ENCODE assay signal across 1 cellular context in the genomic region with DNA sequence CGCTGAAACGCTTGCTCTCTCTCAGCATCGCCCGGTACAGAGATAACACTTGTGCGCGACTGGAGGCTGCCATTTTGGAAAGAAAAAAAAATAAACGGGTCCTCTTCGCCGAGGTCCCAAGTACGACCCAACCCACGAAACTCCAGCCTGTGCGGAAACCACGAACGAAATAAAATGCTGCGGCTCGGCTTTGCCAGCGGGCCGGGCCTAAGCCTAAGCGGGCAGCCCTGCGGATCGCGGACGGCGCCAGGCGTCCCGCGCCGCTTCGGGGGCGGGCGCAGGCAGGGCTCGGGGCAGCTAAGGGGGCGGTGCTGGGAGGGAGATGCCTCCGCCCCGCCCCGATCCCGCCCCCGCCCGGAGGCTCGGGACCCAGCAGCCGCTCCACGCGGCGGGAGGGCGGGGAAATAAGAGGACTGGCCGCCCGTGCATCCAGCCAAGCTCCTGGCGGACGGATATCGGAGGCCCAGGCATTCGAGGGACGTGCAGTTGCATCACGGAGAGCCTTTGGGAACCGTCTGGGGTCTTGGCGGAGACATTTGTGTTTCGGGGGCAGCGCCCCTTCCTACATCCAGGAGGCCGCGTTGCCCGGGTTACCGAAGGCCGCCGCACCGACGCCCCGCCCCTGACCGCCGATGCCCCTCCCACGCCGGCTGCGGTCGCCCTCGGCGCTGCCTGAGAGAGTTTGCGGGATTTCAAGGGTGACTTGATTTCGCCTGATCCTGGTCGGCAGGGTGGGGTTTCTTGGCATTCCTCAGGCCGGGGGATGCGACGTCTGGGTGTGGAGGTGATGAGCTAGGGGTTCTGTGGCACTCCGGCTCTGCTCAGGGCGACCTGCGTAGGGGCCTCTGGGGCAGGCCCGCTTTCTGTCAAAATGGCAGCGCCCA.
A peak's percentile ranks its signal among the peaks of the same experiment; 100 is the strongest.
TF ChIP-seq lines count a peak whose summit lies in the region.

A gene (plus strand): TSS at position 853 of the 884 bp plus-strand sequence.
A gene (minus strand): TSS at position 290 of the 884 bp plus-strand sequence. CDS start 217 bp downstream, at position 73.

TF ChIP-seq in HEK293, 187 proteins besides CTCF, POLR2A, EP300 and RAD21 (continued from another document and continues in another):
- peak; percentile 95 for TF ChIP-seq ZNF777 (tag by site-specific recombination; IDR thresholded peaks at IDR 0.05; ENCODE audit: borderline replicate concordance)
- peak; percentile 79; the same call in 1 of the 2 replicates for TF ChIP-seq ZNF561 (tag by site-specific recombination; IDR thresholded peaks at IDR 0.05; ENCODE audit: borderline replicate concordance)
- TF ChIP-seq ZFHX2 (tag by site-specific recombination; conservative IDR thresholded peaks at IDR 0.05) = peak; percentile 77
- TF ChIP-seq ZBTB1 (tag by site-specific recombination; IDR thresholded peaks at IDR 0.05) = no peak
- TF ChIP-seq GLIS2 (tag by site-specific recombination; IDR thresholded peaks at IDR 0.05) = peak; percentile 88
- TF ChIP-seq ZNF785 (tag by site-specific recombination; IDR thresholded peaks at IDR 0.05) = 0 out of 2 replicates have a peak, but pooled peaks have one; percentile 31
- peak; percentile 92 for TF ChIP-seq KLF9 (tag by site-specific recombination; IDR thresholded peaks at IDR 0.05; ENCODE audit: low read depth)
- peak; percentile 50 for TF ChIP-seq ZNF610 (tag by site-specific recombination; IDR thresholded peaks at IDR 0.05; ENCODE audit: borderline replicate concordance)
- TF ChIP-seq, protein P1, sequence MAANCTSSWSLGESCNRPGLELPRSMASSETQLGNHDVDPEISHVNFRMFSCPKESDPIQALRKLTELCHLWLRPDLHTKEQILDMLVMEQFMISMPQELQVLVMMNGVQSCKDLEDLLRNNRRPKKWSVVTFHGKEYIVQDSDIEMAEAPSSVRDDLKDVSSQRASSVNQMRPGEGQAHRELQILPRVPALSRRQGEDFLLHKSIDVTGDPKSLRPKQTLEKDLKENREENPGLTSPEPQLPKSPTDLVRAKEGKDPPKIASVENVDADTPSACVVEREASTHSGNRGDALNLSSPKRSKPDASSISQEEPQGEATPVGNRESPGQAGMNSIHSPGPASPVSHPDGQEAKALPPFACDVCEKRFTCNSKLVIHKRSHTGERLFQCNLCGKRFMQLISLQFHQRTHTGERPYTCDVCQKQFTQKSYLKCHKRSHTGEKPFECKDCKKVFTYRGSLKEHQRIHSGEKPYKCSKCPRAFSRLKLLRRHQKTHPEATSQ (tag by site-specific recombination; IDR thresholded peaks at IDR 0.05) = no peak
- TF ChIP-seq MYNN (tag by site-specific recombination; IDR thresholded peaks at IDR 0.05; ENCODE audit: borderline replicate concordance) = peak; percentile 66; the same call in 1 of the 2 replicates
- TF ChIP-seq SP3 (tag by site-specific recombination; IDR thresholded peaks at IDR 0.05) = peak; percentile 95
- TF ChIP-seq, protein P2, sequence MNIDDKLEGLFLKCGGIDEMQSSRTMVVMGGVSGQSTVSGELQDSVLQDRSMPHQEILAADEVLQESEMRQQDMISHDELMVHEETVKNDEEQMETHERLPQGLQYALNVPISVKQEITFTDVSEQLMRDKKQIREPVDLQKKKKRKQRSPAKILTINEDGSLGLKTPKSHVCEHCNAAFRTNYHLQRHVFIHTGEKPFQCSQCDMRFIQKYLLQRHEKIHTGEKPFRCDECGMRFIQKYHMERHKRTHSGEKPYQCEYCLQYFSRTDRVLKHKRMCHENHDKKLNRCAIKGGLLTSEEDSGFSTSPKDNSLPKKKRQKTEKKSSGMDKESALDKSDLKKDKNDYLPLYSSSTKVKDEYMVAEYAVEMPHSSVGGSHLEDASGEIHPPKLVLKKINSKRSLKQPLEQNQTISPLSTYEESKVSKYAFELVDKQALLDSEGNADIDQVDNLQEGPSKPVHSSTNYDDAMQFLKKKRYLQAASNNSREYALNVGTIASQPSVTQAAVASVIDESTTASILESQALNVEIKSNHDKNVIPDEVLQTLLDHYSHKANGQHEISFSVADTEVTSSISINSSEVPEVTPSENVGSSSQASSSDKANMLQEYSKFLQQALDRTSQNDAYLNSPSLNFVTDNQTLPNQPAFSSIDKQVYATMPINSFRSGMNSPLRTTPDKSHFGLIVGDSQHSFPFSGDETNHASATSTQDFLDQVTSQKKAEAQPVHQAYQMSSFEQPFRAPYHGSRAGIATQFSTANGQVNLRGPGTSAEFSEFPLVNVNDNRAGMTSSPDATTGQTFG (tag by site-specific recombination; IDR thresholded peaks at IDR 0.05; ENCODE audit: borderline replicate concordance) = 0 out of 2 replicates have a peak, but pooled peaks have one; percentile 63
- TF ChIP-seq ZNF2 (tag by site-specific recombination; IDR thresholded peaks at IDR 0.05) = peak; percentile 76; the same call in 1 of the 2 replicates
- TF ChIP-seq ZNF138 (tag by site-specific recombination; IDR thresholded peaks at IDR 0.05; ENCODE audit: borderline replicate concordance) = no peak
- no peak for TF ChIP-seq ZNF747 (tag by site-specific recombination; IDR thresholded peaks at IDR 0.05)
- TF ChIP-seq, protein P3, sequence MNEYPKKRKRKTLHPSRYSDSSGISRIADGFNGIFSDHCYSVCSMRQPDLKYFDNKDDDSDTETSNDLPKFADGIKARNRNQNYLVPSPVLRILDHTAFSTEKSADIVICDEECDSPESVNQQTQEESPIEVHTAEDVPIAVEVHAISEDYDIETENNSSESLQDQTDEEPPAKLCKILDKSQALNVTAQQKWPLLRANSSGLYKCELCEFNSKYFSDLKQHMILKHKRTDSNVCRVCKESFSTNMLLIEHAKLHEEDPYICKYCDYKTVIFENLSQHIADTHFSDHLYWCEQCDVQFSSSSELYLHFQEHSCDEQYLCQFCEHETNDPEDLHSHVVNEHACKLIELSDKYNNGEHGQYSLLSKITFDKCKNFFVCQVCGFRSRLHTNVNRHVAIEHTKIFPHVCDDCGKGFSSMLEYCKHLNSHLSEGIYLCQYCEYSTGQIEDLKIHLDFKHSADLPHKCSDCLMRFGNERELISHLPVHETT (tag by site-specific recombination; IDR thresholded peaks at IDR 0.05) = peak; percentile 84
- TF ChIP-seq, protein P4, sequence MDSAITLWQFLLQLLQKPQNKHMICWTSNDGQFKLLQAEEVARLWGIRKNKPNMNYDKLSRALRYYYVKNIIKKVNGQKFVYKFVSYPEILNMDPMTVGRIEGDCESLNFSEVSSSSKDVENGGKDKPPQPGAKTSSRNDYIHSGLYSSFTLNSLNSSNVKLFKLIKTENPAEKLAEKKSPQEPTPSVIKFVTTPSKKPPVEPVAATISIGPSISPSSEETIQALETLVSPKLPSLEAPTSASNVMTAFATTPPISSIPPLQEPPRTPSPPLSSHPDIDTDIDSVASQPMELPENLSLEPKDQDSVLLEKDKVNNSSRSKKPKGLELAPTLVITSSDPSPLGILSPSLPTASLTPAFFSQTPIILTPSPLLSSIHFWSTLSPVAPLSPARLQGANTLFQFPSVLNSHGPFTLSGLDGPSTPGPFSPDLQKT (IDR thresholded peaks at IDR 0.05; ENCODE audit: borderline replicate concordance, low read depth, low read length) = no peak
- TF ChIP-seq ZNF76 (tag by site-specific recombination; IDR thresholded peaks at IDR 0.05; ENCODE audit: borderline replicate concordance, low read depth) = peak; percentile 81
- TF ChIP-seq, protein P5, sequence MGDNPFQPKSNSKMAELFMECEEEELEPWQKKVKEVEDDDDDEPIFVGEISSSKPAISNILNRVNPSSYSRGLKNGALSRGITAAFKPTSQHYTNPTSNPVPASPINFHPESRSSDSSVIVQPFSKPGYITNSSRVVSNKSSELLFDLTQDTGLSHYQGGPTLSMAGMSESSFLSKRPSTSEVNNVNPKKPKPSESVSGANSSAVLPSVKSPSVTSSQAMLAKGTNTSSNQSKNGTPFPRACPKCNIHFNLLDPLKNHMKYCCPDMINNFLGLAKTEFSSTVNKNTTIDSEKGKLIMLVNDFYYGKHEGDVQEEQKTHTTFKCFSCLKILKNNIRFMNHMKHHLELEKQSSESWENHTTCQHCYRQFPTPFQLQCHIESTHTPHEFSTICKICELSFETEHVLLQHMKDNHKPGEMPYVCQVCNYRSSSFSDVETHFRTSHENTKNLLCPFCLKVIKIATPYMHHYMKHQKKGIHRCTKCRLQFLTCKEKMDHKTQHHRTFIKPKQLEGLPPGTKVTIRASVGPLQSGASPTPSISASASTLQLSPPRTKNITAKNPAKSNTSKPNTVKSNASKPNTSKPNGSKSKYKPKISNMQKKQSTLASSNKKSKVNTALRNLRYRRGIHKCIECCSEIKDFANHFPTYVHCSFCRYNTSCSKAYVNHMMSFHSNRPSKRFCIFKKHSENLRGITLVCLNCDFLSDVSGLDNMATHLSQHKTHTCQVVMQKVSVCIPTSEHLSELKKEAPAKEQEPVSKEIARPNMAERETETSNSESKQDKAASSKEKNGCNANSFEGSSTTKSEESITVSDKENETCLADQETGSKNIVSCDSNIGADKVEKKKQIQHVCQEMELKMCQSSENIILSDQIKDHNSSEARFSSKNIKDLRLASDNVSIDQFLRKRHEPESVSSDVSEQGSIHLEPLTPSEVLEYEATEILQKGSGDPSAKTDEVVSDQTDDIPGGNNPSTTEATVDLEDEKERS (tag by site-specific recombination; IDR thresholded peaks at IDR 0.05) = 0 out of 2 replicates have a peak, but pooled peaks have one; percentile 9
- peak; percentile 44; the same call in 1 of the 2 replicates for TF ChIP-seq ZNF660 (tag by site-specific recombination; IDR thresholded peaks at IDR 0.05)
- peak; percentile 58 for TF ChIP-seq GLIS1 (tag by site-specific recombination; IDR thresholded peaks at IDR 0.05)
- TF ChIP-seq SP2 (tag by site-specific recombination; IDR thresholded peaks at IDR 0.05) = peak; percentile 89
- TF ChIP-seq ZNF302 (tag by site-specific recombination; IDR thresholded peaks at IDR 0.05; ENCODE audit: low read depth) = no peak
- no peak for TF ChIP-seq HOXA7 (CRISPR knock-in tag; IDR thresholded peaks at IDR 0.05; ENCODE audit: borderline replicate concordance)
- TF ChIP-seq, protein P6, sequence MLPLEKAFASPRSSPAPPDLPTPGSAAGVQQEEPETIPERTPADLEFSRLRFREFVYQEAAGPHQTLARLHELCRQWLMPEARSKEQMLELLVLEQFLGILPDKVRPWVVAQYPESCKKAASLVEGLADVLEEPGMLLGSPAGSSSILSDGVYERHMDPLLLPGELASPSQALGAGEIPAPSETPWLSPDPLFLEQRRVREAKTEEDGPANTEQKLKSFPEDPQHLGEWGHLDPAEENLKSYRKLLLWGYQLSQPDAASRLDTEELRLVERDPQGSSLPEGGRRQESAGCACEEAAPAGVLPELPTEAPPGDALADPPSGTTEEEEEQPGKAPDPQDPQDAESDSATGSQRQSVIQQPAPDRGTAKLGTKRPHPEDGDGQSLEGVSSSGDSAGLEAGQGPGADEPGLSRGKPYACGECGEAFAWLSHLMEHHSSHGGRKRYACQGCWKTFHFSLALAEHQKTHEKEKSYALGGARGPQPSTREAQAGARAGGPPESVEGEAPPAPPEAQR (tag by site-specific recombination; IDR thresholded peaks at IDR 0.05) = no peak; the same call in 1 of the 2 replicates
- peak; percentile 62 for TF ChIP-seq ZBTB17 (tag by site-specific recombination; IDR thresholded peaks at IDR 0.05)
- TF ChIP-seq ZNF341 (tag by site-specific recombination; IDR thresholded peaks at IDR 0.05; ENCODE audit: low read depth) = peak; percentile 94
- peak; percentile 82; the same call in 1 of the 2 replicates for TF ChIP-seq ZXDB (tag by site-specific recombination; IDR thresholded peaks at IDR 0.05)
- TF ChIP-seq, protein P7, sequence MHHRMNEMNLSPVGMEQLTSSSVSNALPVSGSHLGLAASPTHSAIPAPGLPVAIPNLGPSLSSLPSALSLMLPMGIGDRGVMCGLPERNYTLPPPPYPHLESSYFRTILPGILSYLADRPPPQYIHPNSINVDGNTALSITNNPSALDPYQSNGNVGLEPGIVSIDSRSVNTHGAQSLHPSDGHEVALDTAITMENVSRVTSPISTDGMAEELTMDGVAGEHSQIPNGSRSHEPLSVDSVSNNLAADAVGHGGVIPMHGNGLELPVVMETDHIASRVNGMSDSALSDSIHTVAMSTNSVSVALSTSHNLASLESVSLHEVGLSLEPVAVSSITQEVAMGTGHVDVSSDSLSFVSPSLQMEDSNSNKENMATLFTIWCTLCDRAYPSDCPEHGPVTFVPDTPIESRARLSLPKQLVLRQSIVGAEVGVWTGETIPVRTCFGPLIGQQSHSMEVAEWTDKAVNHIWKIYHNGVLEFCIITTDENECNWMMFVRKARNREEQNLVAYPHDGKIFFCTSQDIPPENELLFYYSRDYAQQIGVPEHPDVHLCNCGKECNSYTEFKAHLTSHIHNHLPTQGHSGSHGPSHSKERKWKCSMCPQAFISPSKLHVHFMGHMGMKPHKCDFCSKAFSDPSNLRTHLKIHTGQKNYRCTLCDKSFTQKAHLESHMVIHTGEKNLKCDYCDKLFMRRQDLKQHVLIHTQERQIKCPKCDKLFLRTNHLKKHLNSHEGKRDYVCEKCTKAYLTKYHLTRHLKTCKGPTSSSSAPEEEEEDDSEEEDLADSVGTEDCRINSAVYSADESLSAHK (tag by site-specific recombination; IDR thresholded peaks at IDR 0.05) = no peak; the same call in 1 of the 2 replicates
- TF ChIP-seq ZNF394 (tag by site-specific recombination; IDR thresholded peaks at IDR 0.05; ENCODE audit: borderline replicate concordance) = peak; percentile 53
- TF ChIP-seq ZEB2 (tag by site-specific recombination; IDR thresholded peaks at IDR 0.05) = peak; percentile 95
- TF ChIP-seq ZBTB21 (tag by site-specific recombination; IDR thresholded peaks at IDR 0.05) = peak; percentile 40; the same call in 1 of the 2 replicates
- TF ChIP-seq, protein P8, sequence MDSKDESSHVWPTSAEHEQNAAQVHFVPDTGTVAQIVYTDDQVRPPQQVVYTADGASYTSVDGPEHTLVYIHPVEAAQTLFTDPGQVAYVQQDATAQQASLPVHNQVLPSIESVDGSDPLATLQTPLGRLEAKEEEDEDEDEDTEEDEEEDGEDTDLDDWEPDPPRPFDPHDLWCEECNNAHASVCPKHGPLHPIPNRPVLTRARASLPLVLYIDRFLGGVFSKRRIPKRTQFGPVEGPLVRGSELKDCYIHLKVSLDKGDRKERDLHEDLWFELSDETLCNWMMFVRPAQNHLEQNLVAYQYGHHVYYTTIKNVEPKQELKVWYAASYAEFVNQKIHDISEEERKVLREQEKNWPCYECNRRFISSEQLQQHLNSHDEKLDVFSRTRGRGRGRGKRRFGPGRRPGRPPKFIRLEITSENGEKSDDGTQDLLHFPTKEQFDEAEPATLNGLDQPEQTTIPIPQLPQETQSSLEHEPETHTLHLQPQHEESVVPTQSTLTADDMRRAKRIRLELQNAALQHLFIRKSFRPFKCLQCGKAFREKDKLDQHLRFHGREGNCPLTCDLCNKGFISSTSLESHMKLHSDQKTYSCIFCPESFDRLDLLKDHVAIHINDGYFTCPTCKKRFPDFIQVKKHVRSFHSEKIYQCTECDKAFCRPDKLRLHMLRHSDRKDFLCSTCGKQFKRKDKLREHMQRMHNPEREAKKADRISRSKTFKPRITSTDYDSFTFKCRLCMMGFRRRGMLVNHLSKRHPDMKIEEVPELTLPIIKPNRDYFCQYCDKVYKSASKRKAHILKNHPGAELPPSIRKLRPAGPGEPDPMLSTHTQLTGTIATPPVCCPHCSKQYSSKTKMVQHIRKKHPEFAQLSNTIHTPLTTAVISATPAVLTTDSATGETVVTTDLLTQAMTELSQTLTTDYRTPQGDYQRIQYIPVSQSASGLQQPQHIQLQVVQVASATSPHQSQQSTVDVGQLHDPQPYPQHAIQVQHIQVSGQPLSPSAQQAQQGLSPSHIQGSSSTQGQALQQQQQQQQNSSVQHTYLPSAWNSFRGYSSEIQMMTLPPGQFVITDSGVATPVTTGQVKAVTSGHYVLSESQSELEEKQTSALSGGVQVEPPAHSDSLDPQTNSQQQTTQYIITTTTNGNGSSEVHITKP (tag by site-specific recombination; IDR thresholded peaks at IDR 0.05) = peak; percentile 97
- peak; percentile 96 for TF ChIP-seq KLF10 (tag by site-specific recombination; IDR thresholded peaks at IDR 0.05)
- peak; percentile 94 for TF ChIP-seq KLF8 (tag by site-specific recombination; IDR thresholded peaks at IDR 0.05)
- 0 out of 2 replicates have a peak, but pooled peaks have one; percentile 55 for TF ChIP-seq KLF7 (tag by site-specific recombination; IDR thresholded peaks at IDR 0.05; ENCODE audit: borderline replicate concordance)
- TF ChIP-seq ZSCAN30 (tag by site-specific recombination; IDR thresholded peaks at IDR 0.05) = 0 out of 2 replicates have a peak, but pooled peaks have one; percentile 34
